31 cellular contexts compared by ENCODE assay signal in the genomic region with DNA sequence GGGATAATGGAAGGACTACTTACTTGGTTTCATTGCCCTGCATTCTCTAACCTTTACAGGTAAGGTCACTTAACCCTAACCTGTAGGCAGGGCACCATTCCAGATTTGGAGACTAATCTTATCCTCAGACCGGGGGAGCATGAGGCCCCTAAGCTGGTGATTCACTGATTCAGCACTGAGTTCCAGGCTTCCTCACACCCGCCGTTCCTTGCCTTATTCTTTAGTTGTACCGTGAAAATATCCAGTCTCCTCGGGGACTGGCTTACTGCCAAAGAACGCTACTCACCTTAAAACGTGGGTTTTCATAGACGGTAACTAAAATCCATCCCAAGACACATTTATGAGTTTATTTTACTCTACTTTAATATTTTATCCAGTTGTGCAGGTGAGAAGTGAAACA. TPM values are rescaled to one million over a fixed set of nuclear protein-coding genes. Genes with fewer than 3 reads are reported as not detected.
DNase-seq lines count a peak whose midpoint lies in the region; ATAC-seq and TF ChIP-seq lines count a peak whose summit lies in the region.
"Had no signal": no experiment of that assay in that cellular context is flagged by ENCODE, and none has a peak within 500 bp of the region (broad histone marks: within the 10 kb centered on the region; RNA-seq: fewer than 3 reads in every experiment).

No MANE protein-coding gene starts in this region.

- H3K4me3 Mint-ChIP-seq in endodermal cell, result no peak overlapping the region
- H3K4me3 Mint-ChIP-seq in naive thymus-derived CD8-positive, alpha-beta T cell, result no peak overlapping the region
- H3K4me3 Mint-ChIP-seq: CD14-positive monocyte; CD8-positive, alpha-beta memory T cell; IgD-negative memory B cell had no signal

- intact Hi-C loops in sigmoid colon (cut with DNase I), result no loop called here

- H3K27me3 Mint-ChIP-seq in endodermal cell (ENCODE audit: insufficient read depth), result no peaks in the 10 kb centered on the region
- peaks cover 0 to 3% (median 0%) of the 10 kb centered on the region in 5 donors for H3K27me3 Mint-ChIP-seq in naive thymus-derived CD8-positive, alpha-beta T cell
- H3K27me3 Mint-ChIP-seq: IgD-negative memory B cell had no signal

- H3K36me3 Mint-ChIP-seq in endodermal cell (ENCODE audit: low read depth), result no peaks in the 10 kb centered on the region
- H3K36me3 Mint-ChIP-seq in naive thymus-derived CD8-positive, alpha-beta T cell, result no peaks in the 10 kb centered on the region
- H3K36me3 Mint-ChIP-seq: CD14-positive monocyte; CD8-positive, alpha-beta memory T cell; IgD-negative memory B cell had no signal

- H3K4me1 Mint-ChIP-seq in endodermal cell, result peaks cover 16% of the 10 kb centered on the region
- H3K4me1 Mint-ChIP-seq in naive thymus-derived CD8-positive, alpha-beta T cell, result no peaks in the 10 kb centered on the region
- H3K4me1 Mint-ChIP-seq: CD14-positive monocyte; CD8-positive, alpha-beta memory T cell; IgD-negative memory B cell had no signal

- H3K9me3 Mint-ChIP-seq in endodermal cell, result no peaks in the 10 kb centered on the region
- no peaks in the 10 kb centered on the region for H3K9me3 Mint-ChIP-seq in naive thymus-derived CD8-positive, alpha-beta T cell
- H3K9me3 Mint-ChIP-seq: CD14-positive monocyte; CD8-positive, alpha-beta memory T cell; IgD-negative memory B cell had no signal

- no peaks in the 10 kb centered on the region for H3K36me3 ChIP-seq in endodermal cell (ENCODE audit: control insufficient read depth, insufficient read depth, low read length)
- H3K36me3 ChIP-seq in tibial nerve, result no peaks in the 10 kb centered on the region
- H3K36me3 ChIP-seq in sigmoid colon, result no peaks in the 10 kb centered on the region
- H3K36me3 ChIP-seq: BE2C had no signal

- POLR2A ChIA-PET in naive thymus-derived CD8-positive, alpha-beta T cell (lab: Charles Lee), result no interaction called here

- no peak for ATAC-seq in naive thymus-derived CD8-positive, alpha-beta T cell
- ATAC-seq: GM12878, HCT116 had no signal

- H3K4me1 ChIP-seq in endodermal cell (ENCODE audit: control insufficient read depth, insufficient read depth, low read length) (peaks cover 4% of the 10 kb centered on the region), tibial nerve (peaks cover 0 to 12% (median 0%) of the 10 kb centered on the region in 4 donors), sigmoid colon (peaks cover 0 to 19% (median 0%) of the 10 kb centered on the region in 4 donors)
- H3K4me1 ChIP-seq: BE2C had no signal

- H3K27ac ChIP-seq in endodermal cell (ENCODE audit: low read depth, low read length) (peak overlapping the region; percentile 4), tibial nerve (no peak overlapping the region), sigmoid colon (no peak overlapping the region)
- H3K27ac ChIP-seq: HL-60, KMS-11, PC-9 had no signal

- TF ChIP-seq EP300 in tibial nerve (IDR thresholded peaks at IDR 0.05) (no peak), sigmoid colon (IDR thresholded peaks at IDR 0.05) (no peak)

- TF ChIP-seq POLR2A in tibial nerve (IDR thresholded peaks at IDR 0.05) (no peak), sigmoid colon (IDR thresholded peaks at IDR 0.05) (no peak)

- DNase-seq in NCI-H82 (lab: John Stamatoyannopoulos, UW), result peak; percentile 15
- no peak for DNase-seq in NCI-H82 treated with DMSO at 0.1 percent for 48 hours (lab: John Stamatoyannopoulos, UW; ENCODE audit: unreplicated experiment)
- DNase-seq in amniotic epithelial cell (ENCODE audit: low read depth), result peak; percentile 6
- no peak for DNase-seq in endodermal cell
- peak; percentile 32 for DNase-seq in retinal pigment epithelial cell (ENCODE audit: low read depth)
- DNase-seq in naive thymus-derived CD8-positive, alpha-beta T cell, result no peak
- DNase-seq in tibial nerve (ENCODE audit: low spot score in 2 of 2), result no peak
- DNase-seq in sigmoid colon, result no peak
- DNase-seq: 8988T; ACHN; BE2C; CD8-positive, alpha-beta memory T cell; DMS 273 treated with DMSO at 0.1 percent for 48 hours; DMS79; EL; GDM1; NCI-H1105; NCI-H146; NCI-H2029; NCI-H345; NCI-H510A treated with DMSO at 0.1 percent for 48 hours; NCI-H748 treated with DMSO at 0.1 percent for 48 hours; PC-9; SHP77 had no signal

- no peak overlapping the region for H3K9ac ChIP-seq in endodermal cell (ENCODE audit: extremely low read depth, low read length, poor library complexity, severe bottlenecking)
- H3K9ac ChIP-seq: KMS-11 had no signal

- H3K4me3 ChIP-seq in endodermal cell (ENCODE audit: low read length) (no peak overlapping the region), retinal pigment epithelial cell (ENCODE audit: low read length) (no peak overlapping the region), tibial nerve (no peak overlapping the region), sigmoid colon (no peak overlapping the region)
- H3K4me3 ChIP-seq: GM12878, PC-9 had no signal

- H3K9me3 ChIP-seq in endodermal cell (ENCODE audit: control insufficient read depth, low read length) (no peaks in the 10 kb centered on the region), tibial nerve (no peaks in the 10 kb centered on the region), sigmoid colon (no peaks in the 10 kb centered on the region)
- H3K9me3 ChIP-seq: BE2C had no signal

- no peak overlapping the region for H3K27ac Mint-ChIP-seq in endodermal cell
- H3K27ac Mint-ChIP-seq in naive thymus-derived CD8-positive, alpha-beta T cell, result no peak overlapping the region
- H3K27ac Mint-ChIP-seq: CD14-positive monocyte; CD8-positive, alpha-beta memory T cell had no signal

- WGBS in endodermal cell (ENCODE audit: insufficient coverage in 1 of 2, insufficient read length in 1 of 2), 2 experiments, result 88 to 100% methylated on average over 5 to 8 of the region's 8 CpGs
- 42 to 48% methylated on average over 8 of the region's 8 CpGs for WGBS in tibial nerve, 2 donors
- WGBS in sigmoid colon, 2 donors, result 55 to 83% methylated on average over 8 of the region's 8 CpGs

- TF ChIP-seq CTCF in endodermal cell (conservative IDR thresholded peaks at IDR 0.05), result no peak
- TF ChIP-seq CTCF in retinal pigment epithelial cell (conservative IDR thresholded peaks at IDR 0.05; ENCODE audit: low read depth, low read length), result no peak
- no peak for TF ChIP-seq CTCF in tibial nerve (IDR thresholded peaks at IDR 0.05)
- no peak for TF ChIP-seq CTCF in sigmoid colon (IDR thresholded peaks at IDR 0.05)

- no peaks in the 10 kb centered on the region for H3K27me3 ChIP-seq in endodermal cell (ENCODE audit: control insufficient read depth, insufficient read depth, low read length, poor library complexity, severe bottlenecking)
- no peaks in the 10 kb centered on the region for H3K27me3 ChIP-seq in tibial nerve
- H3K27me3 ChIP-seq in sigmoid colon, result no peaks in the 10 kb centered on the region
- H3K27me3 ChIP-seq: BE2C had no signal

RNA-seq across cellular contexts. Expression of gene COL24A1, which starts 44.3 kb away (rescaled TPM):
- under 1 TPM; 0.84 to 0.95 TPM for total RNA-seq in endodermal cell
- 1.4 TPM for polyA plus RNA-seq in endodermal cell (2013, experiment 1 of 2)
- polyA plus RNA-seq in endodermal cell (2013, experiment 2 of 2), result 1.0 TPM
- total RNA-seq in naive thymus-derived CD8-positive, alpha-beta T cell, result not detected
- not detected for polyA plus RNA-seq in naive thymus-derived CD8-positive, alpha-beta T cell
- total RNA-seq in tibial nerve, result 1 to 10 TPM; 1.0 to 2.8 (median 1.9) TPM
- total RNA-seq in sigmoid colon, result 1 to 10 TPM; 5.8 to 8.6 (median 7.8) TPM
- polyA plus RNA-seq in sigmoid colon, result 1 to 10 TPM in 1 of 3 donors, under 1 TPM in 1, not detected in 1; under 0.01 to 1.5 TPM
- total RNA-seq: CD8-positive, alpha-beta memory T cell; SK-MEL-5 had no signal
- polyA plus RNA-seq: CD8-positive, alpha-beta memory T cell; IgD-negative memory B cell had no signal

Comparison
In these comparisons a context has a peak if more than half of its experiments do, and no peak if none do; other contexts are left out.
1. DNase-seq: peak in NCI-H82 (single experiment), amniotic epithelial cell (single experiment) and retinal pigment epithelial cell (single experiment); none in NCI-H82 treated with DMSO at 0.1 percent for 48 hours (single experiment), endodermal cell (single experiment), naive thymus-derived CD8-positive, alpha-beta T cell (0 of 10), tibial nerve (0 of 2) and sigmoid colon (single experiment).